8 cellular contexts compared by ENCODE assay signal in the genomic region with DNA sequence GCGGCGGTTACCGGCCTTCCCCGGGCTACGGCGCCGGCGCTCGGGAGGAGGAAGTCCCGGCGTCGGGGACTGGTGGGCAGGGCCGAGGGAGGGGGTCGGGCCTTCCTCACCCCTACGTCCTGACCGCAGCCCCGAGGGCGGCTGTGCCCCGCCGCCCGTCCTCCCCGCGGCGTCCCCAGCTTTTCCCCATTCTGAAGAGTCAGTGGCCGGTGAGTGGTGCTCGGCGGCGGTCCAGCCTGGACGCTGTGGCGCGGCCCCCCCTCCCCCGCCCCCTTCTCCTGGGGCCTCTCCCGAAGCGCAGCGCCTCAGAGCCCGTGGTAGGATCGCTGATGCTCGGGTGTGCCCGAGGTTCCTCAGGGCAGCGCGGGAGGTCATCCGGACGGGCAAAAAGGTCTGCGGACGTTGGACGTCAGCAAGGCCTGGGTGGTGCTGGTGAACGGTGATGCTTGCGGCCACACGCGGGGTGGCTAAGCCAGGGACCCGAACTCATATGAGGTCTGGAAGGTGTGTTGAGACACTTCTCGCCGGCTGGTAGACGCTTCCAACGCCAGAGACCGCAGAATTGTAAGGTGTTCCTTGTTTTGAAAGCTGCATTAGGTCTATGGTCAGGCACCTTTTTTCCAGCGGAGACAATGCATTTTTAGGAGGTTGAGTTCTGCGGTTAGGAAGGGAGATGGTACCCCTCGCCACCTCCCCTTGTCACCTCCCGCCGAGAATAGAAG. TPM values are rescaled to one million over a fixed set of nuclear protein-coding genes. Genes with fewer than 3 reads are reported as not detected.
DNase-seq lines count a peak whose midpoint lies in the region; ATAC-seq and TF ChIP-seq lines count a peak whose summit lies in the region.

No MANE protein-coding gene starts in this region.

- no peak for TF ChIP-seq CTCF in AG04449 (IDR thresholded peaks at IDR 0.05; ENCODE audit: insufficient read depth, low read length, missing control alignments)
- TF ChIP-seq CTCF in fibroblast of the aortic adventitia (IDR thresholded peaks at IDR 0.05; ENCODE audit: insufficient read depth, low read length): no peak
- no peak for TF ChIP-seq CTCF in nephron progenitor cell (IDR thresholded peaks at IDR 0.05)

- intact Hi-C loops in activated T-helper 1 cell treated with anti-CD3 and anti-CD28 coated beads, Interleukin-12 subunit alpha, Interleukin-12 subunit beta, Interleukin-2, Interleukin-4 antibody, amounts not matched to agents 30 ng/mL and 10 ng/mL and 1 ng/mL, durations not matched to agents 14 hours and 24 hours and 36 hours (cut with micrococcal nuclease): loop anchor here (1.0 to 5.0 kb wide), 5 partner anchors 48 to 933 kb away; partner anchors contain the start of genes CTNNBIP1, DFFA and TMEM201

- ATAC-seq in GM18508 (IDR thresholded peaks at IDR 0.05; ENCODE audit: insufficient read depth, unreplicated experiment): peak; percentile 11
- ATAC-seq in HG02981 (IDR thresholded peaks at IDR 0.05; ENCODE audit: unreplicated experiment): peak; percentile 31

- POLR2A ChIA-PET in AG04449 (lab: Yijun Ruan, JAX): interaction anchor here (0.5 to 1.2 kb wide), 5 partner anchors 10 to 148 kb away, joined by 3 to 4 read pairs (median 3); partner anchors contain the start of gene TMEM201

- H3K36me3 Mint-ChIP-seq in activated T-helper 1 cell treated with anti-CD3 and anti-CD28 coated beads, Interleukin-12 subunit alpha, Interleukin-12 subunit beta, Interleukin-2, Interleukin-4 antibody, amounts not matched to agents 30 ng/mL and 10 ng/mL and 1 ng/mL, durations not matched to agents 14 hours and 24 hours and 36 hours (ENCODE audit: low read depth): peaks cover 7% of the 10 kb centered on the region
- H3K36me3 Mint-ChIP-seq in nephron progenitor cell (ENCODE audit: low read depth): peaks cover 20% of the 10 kb centered on the region

- no peaks in the 10 kb centered on the region for H3K27me3 Mint-ChIP-seq in activated T-helper 1 cell treated with anti-CD3 and anti-CD28 coated beads, Interleukin-12 subunit alpha, Interleukin-12 subunit beta, Interleukin-2, Interleukin-4 antibody, amounts not matched to agents 30 ng/mL and 10 ng/mL and 1 ng/mL, durations not matched to agents 14 hours and 24 hours and 36 hours (ENCODE audit: insufficient read depth)
- no peaks in the 10 kb centered on the region for H3K27me3 Mint-ChIP-seq in nephron progenitor cell (ENCODE audit: low read depth, poor library complexity)

- CTCF ChIA-PET in AG04449 (lab: Yijun Ruan, JAX): interaction anchor here (1.2 to 5.7 kb wide), 2 partner anchors 9 to 44 kb away, joined by 3 to 28 read pairs; no protein-coding TSS in a partner anchor

- peaks cover 41% of the 10 kb centered on the region for H3K4me1 Mint-ChIP-seq in activated T-helper 1 cell treated with anti-CD3 and anti-CD28 coated beads, Interleukin-12 subunit alpha, Interleukin-12 subunit beta, Interleukin-2, Interleukin-4 antibody, amounts not matched to agents 30 ng/mL and 10 ng/mL and 1 ng/mL, durations not matched to agents 14 hours and 24 hours and 36 hours (ENCODE audit: low read depth)
- peaks cover 33% of the 10 kb centered on the region for H3K4me1 Mint-ChIP-seq in nephron progenitor cell

- peak overlapping the region; percentile 84 for H3K27ac Mint-ChIP-seq in activated T-helper 1 cell treated with anti-CD3 and anti-CD28 coated beads, Interleukin-12 subunit alpha, Interleukin-12 subunit beta, Interleukin-2, Interleukin-4 antibody, amounts not matched to agents 30 ng/mL and 10 ng/mL and 1 ng/mL, durations not matched to agents 14 hours and 24 hours and 36 hours
- peak overlapping the region; percentile 72 for H3K27ac Mint-ChIP-seq in nephron progenitor cell

- peak overlapping the region; percentile 94 for H3K4me3 Mint-ChIP-seq in activated T-helper 1 cell treated with anti-CD3 and anti-CD28 coated beads, Interleukin-12 subunit alpha, Interleukin-12 subunit beta, Interleukin-2, Interleukin-4 antibody, amounts not matched to agents 30 ng/mL and 10 ng/mL and 1 ng/mL, durations not matched to agents 14 hours and 24 hours and 36 hours
- peak overlapping the region; percentile 91 for H3K4me3 Mint-ChIP-seq in nephron progenitor cell

- H3K4me3 ChIP-seq in AG04449 (ENCODE audit: low read depth, low read length) (peak overlapping the region; percentile 83), fibroblast of the aortic adventitia (ENCODE audit: low read depth, low read length) (peak overlapping the region; percentile 89)

- H3K9me3 Mint-ChIP-seq in activated T-helper 1 cell treated with anti-CD3 and anti-CD28 coated beads, Interleukin-12 subunit alpha, Interleukin-12 subunit beta, Interleukin-2, Interleukin-4 antibody, amounts not matched to agents 30 ng/mL and 10 ng/mL and 1 ng/mL, durations not matched to agents 14 hours and 24 hours and 36 hours: no peaks in the 10 kb centered on the region
- peaks cover 7% of the 10 kb centered on the region for H3K9me3 Mint-ChIP-seq in nephron progenitor cell

- H3K27ac ChIP-seq in temporal lobe (ENCODE audit: low read depth, low read length): peak overlapping the region; percentile 65

- DNase-seq in AG04449 (ENCODE audit: low read depth, low spot score) (no peak), NCI-H510A treated with DMSO at 0.1 percent for 48 hours (lab: John Stamatoyannopoulos, UW) (peak; percentile 89), fibroblast of the aortic adventitia (ENCODE audit: low read depth) (peak; percentile 46), nephron progenitor cell (peak; percentile 64)
- peak; percentile 45 for DNase-seq in activated T-helper 1 cell treated with anti-CD3 and anti-CD28 coated beads, Interleukin-12 subunit alpha, Interleukin-12 subunit beta, Interleukin-2, Interleukin-4 antibody, amounts not matched to agents 30 ng/mL and 10 ng/mL and 1 ng/mL, durations not matched to agents 14 hours and 24 hours and 36 hours (ENCODE audit: low spot score)

RNA-seq across cellular contexts. Expression of gene SLC25A33, which starts 0.7 kb away (rescaled TPM):
- 12.5 and 13.5 TPM in 2 replicates for total RNA-seq in activated T-helper 1 cell treated with anti-CD3 and anti-CD28 coated beads, Interleukin-12 subunit alpha, Interleukin-12 subunit beta, Interleukin-2, Interleukin-4 antibody, amounts not matched to agents 30 ng/mL and 10 ng/mL and 1 ng/mL, durations not matched to agents 14 hours and 24 hours and 36 hours
- total RNA-seq in fibroblast of the aortic adventitia (ENCODE audit: low replicate concordance): 2.0 and 4.7 TPM in 2 replicates
- total RNA-seq in temporal lobe: 4.9 TPM

RNA-seq across cellular contexts. Expression of gene TMEM201, which starts 48.7 kb away (rescaled TPM):
- total RNA-seq in activated T-helper 1 cell treated with anti-CD3 and anti-CD28 coated beads, Interleukin-12 subunit alpha, Interleukin-12 subunit beta, Interleukin-2, Interleukin-4 antibody, amounts not matched to agents 30 ng/mL and 10 ng/mL and 1 ng/mL, durations not matched to agents 14 hours and 24 hours and 36 hours: 36.7 and 38.7 TPM in 2 replicates
- total RNA-seq in fibroblast of the aortic adventitia (ENCODE audit: low replicate concordance) (2.8 and 8.9 TPM in 2 replicates), temporal lobe (4.4 TPM)
